ENCODE assay signal across 9 cellular contexts in genomic region chr7:28921822-28922221, GRCh38. TPM values are rescaled to one million over a fixed set of nuclear protein-coding genes. Genes with fewer than 3 reads are reported as not detected.
DNase-seq lines count a peak whose midpoint lies in the region; ATAC-seq and TF ChIP-seq lines count a peak whose summit lies in the region.
"Had no signal": no experiment of that assay in that cellular context is flagged by ENCODE, and none has a peak within 500 bp of the region (broad histone marks: within the 10 kb centered on the region; RNA-seq: fewer than 3 reads in every experiment).

No MANE protein-coding gene starts in this region.

- H3K36me3 Mint-ChIP-seq in CD4-positive, alpha-beta memory T cell: peaks cover 0 to under 1% of the 10 kb centered on the region in 2 donors
- H3K36me3 Mint-ChIP-seq in activated CD4-positive, alpha-beta T cell treated with anti-CD3 and anti-CD28 coated beads, Interleukin-2, amount 10 ng/mL, durations not matched to agents 7 days and 5 days (ENCODE audit: low read depth): no peaks in the 10 kb centered on the region
- H3K36me3 Mint-ChIP-seq in neural progenitor cell: no peaks in the 10 kb centered on the region

- peaks cover 12 to 22% (median 17%) of the 10 kb centered on the region in 4 donors for H3K4me1 Mint-ChIP-seq in CD4-positive, alpha-beta memory T cell
- H3K4me1 Mint-ChIP-seq in activated CD4-positive, alpha-beta T cell treated with anti-CD3 and anti-CD28 coated beads, Interleukin-2, amount 10 ng/mL, durations not matched to agents 7 days and 5 days: peaks cover 13% of the 10 kb centered on the region
- H3K4me1 Mint-ChIP-seq in neural progenitor cell: peaks cover 19% of the 10 kb centered on the region

- intact Hi-C loops in CD4-positive, alpha-beta memory T cell (cut with micrococcal nuclease): loop anchor here (1.0 to 10.0 kb wide), 5 partner anchors 180 to 1143 kb away; no protein-coding TSS in a partner anchor

- H3K4me2 ChIP-seq in neural progenitor cell: no peak overlapping the region

- H4K20me1 ChIP-seq in neural progenitor cell (ENCODE audit: low read depth): no peaks in the 10 kb centered on the region

- H3K27ac ChIP-seq in CD4-positive, alpha-beta memory T cell (ENCODE audit: low read depth, low read length): no peak overlapping the region
- no peak overlapping the region for H3K27ac ChIP-seq in neural progenitor cell

- peaks cover 11% of the 10 kb centered on the region for H3K4me1 ChIP-seq in CD4-positive, alpha-beta memory T cell (ENCODE audit: insufficient read depth, low read length)
- no peaks in the 10 kb centered on the region for H3K4me1 ChIP-seq in neural progenitor cell

- H3K36me3 ChIP-seq in CD4-positive, alpha-beta memory T cell (ENCODE audit: insufficient read depth, low read length): no peaks in the 10 kb centered on the region
- no peaks in the 10 kb centered on the region for H3K36me3 ChIP-seq in neural progenitor cell

- no peak overlapping the region for H3K9ac ChIP-seq in neural progenitor cell

- DNase-seq in CD4-positive, alpha-beta memory T cell: peak in 4 of 5 donors; percentile 38 to 42 (median 39)
- DNase-seq in NCI-H2196 (lab: John Stamatoyannopoulos, UW; ENCODE audit: unreplicated experiment): peak; percentile 60
- DNase-seq in activated CD4-positive, alpha-beta T cell treated with anti-CD3 and anti-CD28 coated beads, Interleukin-2, amount 10 ng/mL, durations not matched to agents 7 days and 5 days: peak; percentile 58
- peak; percentile 58 for DNase-seq in fibroblast of peridontal ligament (ENCODE audit: extremely low read depth)
- DNase-seq in neural progenitor cell (ENCODE audit: low spot score): peak; percentile 80
- no peak for DNase-seq in effector CD8-positive, alpha-beta T cell (lab: John Stamatoyannopoulos, UW)

- peak; percentile 91 for TF ChIP-seq CTCF in neural progenitor cell (IDR thresholded peaks at IDR 0.05)

- H3K27ac Mint-ChIP-seq in CD4-positive, alpha-beta memory T cell: peak overlapping the region in 1 of 7 donors; percentile 3
- no peak overlapping the region for H3K27ac Mint-ChIP-seq in activated CD4-positive, alpha-beta T cell treated with anti-CD3 and anti-CD28 coated beads, Interleukin-2, amount 10 ng/mL, durations not matched to agents 7 days and 5 days
- no peak overlapping the region for H3K27ac Mint-ChIP-seq in neural progenitor cell

- H3K79me2 ChIP-seq in neural progenitor cell (ENCODE audit: low read depth): no peaks in the 10 kb centered on the region

- peaks cover 0 to 2% of the 10 kb centered on the region in 2 donors for H3K27me3 Mint-ChIP-seq in CD4-positive, alpha-beta memory T cell
- H3K27me3 Mint-ChIP-seq in activated CD4-positive, alpha-beta T cell treated with anti-CD3 and anti-CD28 coated beads, Interleukin-2, amount 10 ng/mL, durations not matched to agents 7 days and 5 days: peaks cover 11% of the 10 kb centered on the region
- H3K27me3 Mint-ChIP-seq in neural progenitor cell (ENCODE audit: insufficient read depth, low read depth): peaks cover 7% of the 10 kb centered on the region

- ATAC-seq in GM18909 (IDR thresholded peaks at IDR 0.05; ENCODE audit: poor library complexity, unreplicated experiment) (peak; percentile 80), HG03342 (IDR thresholded peaks at IDR 0.05; ENCODE audit: unreplicated experiment) (peak; percentile 86)

- no peak overlapping the region for H3K4me3 ChIP-seq in CD4-positive, alpha-beta memory T cell (ENCODE audit: low read length in 2 of 2)
- no peak overlapping the region for H3K4me3 ChIP-seq in neural progenitor cell

- POLR2A ChIA-PET in CD4-positive, alpha-beta memory T cell (lab: Charles Lee; ENCODE audit: partially characterized antibody): interaction anchor here (1.0 kb wide), 1 partner anchor 487 kb away, joined by 4 read pairs; no protein-coding TSS in a partner anchor
- POLR2A ChIA-PET in activated CD4-positive, alpha-beta T cell treated with anti-CD3 and anti-CD28 coated beads, Interleukin-2, amount 10 ng/mL, durations not matched to agents 7 days and 5 days (lab: Charles Lee): no interaction called here

- CTCF ChIA-PET in CD4-positive, alpha-beta memory T cell (lab: Charles Lee; ENCODE audit: partially characterized antibody): interaction anchor here (0.8 to 9.4 kb wide), 27 partner anchors 8 to 495 kb away, joined by 3 to 215 read pairs (median 5); no protein-coding TSS in a partner anchor
- CTCF ChIA-PET in activated CD4-positive, alpha-beta T cell treated with anti-CD3 and anti-CD28 coated beads, Interleukin-2, amount 10 ng/mL, durations not matched to agents 7 days and 5 days (lab: Charles Lee): interaction anchor here (0.6 to 2.1 kb wide), 9 partner anchors 35 to 516 kb away, joined by 3 to 10 read pairs (median 3); no protein-coding TSS in a partner anchor

- no peaks in the 10 kb centered on the region for H3K9me3 Mint-ChIP-seq in CD4-positive, alpha-beta memory T cell
- no peaks in the 10 kb centered on the region for H3K9me3 Mint-ChIP-seq in activated CD4-positive, alpha-beta T cell treated with anti-CD3 and anti-CD28 coated beads, Interleukin-2, amount 10 ng/mL, durations not matched to agents 7 days and 5 days
- peaks cover 2% of the 10 kb centered on the region for H3K9me3 Mint-ChIP-seq in neural progenitor cell

- no peak overlapping the region for H3K4me3 Mint-ChIP-seq in CD4-positive, alpha-beta memory T cell
- no peak overlapping the region for H3K4me3 Mint-ChIP-seq in activated CD4-positive, alpha-beta T cell treated with anti-CD3 and anti-CD28 coated beads, Interleukin-2, amount 10 ng/mL, durations not matched to agents 7 days and 5 days
- no peak overlapping the region for H3K4me3 Mint-ChIP-seq in neural progenitor cell

- no peaks in the 10 kb centered on the region for H3K9me3 ChIP-seq in CD4-positive, alpha-beta memory T cell (ENCODE audit: control insufficient read depth in 1 of 2, low read length in 2 of 2)
- no peaks in the 10 kb centered on the region for H3K9me3 ChIP-seq in neural progenitor cell (ENCODE audit: low read depth)

- H2AFZ ChIP-seq in neural progenitor cell (replicated peaks): no peak overlapping the region

- H3F3A ChIP-seq in neural progenitor cell (ENCODE audit: low read depth): no peaks in the 10 kb centered on the region

- H3K27me3 ChIP-seq in CD4-positive, alpha-beta memory T cell (ENCODE audit: insufficient read depth, low read length): no peaks in the 10 kb centered on the region
- H3K27me3 ChIP-seq in neural progenitor cell: peaks cover 12% of the 10 kb centered on the region

RNA-seq across cellular contexts. Expression of gene TRIL, which starts 36.3 kb away (rescaled TPM):
- total RNA-seq in CD4-positive, alpha-beta memory T cell: not detected
- polyA plus RNA-seq in CD4-positive, alpha-beta memory T cell: not detected
- total RNA-seq in activated CD4-positive, alpha-beta T cell treated with anti-CD3 and anti-CD28 coated beads, Interleukin-2, amount 10 ng/mL, durations not matched to agents 7 days and 5 days: not detected
- 8.5 and 14.3 TPM in 2 replicates for total RNA-seq in neural progenitor cell (ENCODE audit: low replicate concordance)
- total RNA-seq: T-helper 2 cell treated with Interferon-gamma antibody and Interleukin-4, amounts not matched to agents 100 ng/mL and 5 ng/mL, for 36 hours had no signal
